Comparison of ENCODE assay signal across 13 cellular contexts in genomic region chr1:18535391-18536210, GRCh38. TPM values are rescaled to one million over a fixed set of nuclear protein-coding genes. Genes with fewer than 3 reads are reported as not detected.
DNase-seq lines count a peak whose midpoint lies in the region; ATAC-seq, FAIRE-seq and TF ChIP-seq lines count a peak whose summit lies in the region.
"Had no signal": no experiment of that assay in that cellular context is flagged by ENCODE, and none has a peak within 500 bp of the region (broad histone marks: within the 10 kb centered on the region; RNA-seq: fewer than 3 reads in every experiment).

No MANE protein-coding gene starts in this region.

- no peak overlapping the region for H2AFZ ChIP-seq in osteoblast (ENCODE audit: low read length)

- intact Hi-C loops in sciatic nerve (cut with DNase I) = no loop called here

- no peaks in the 10 kb centered on the region for H3K27me3 ChIP-seq in osteoblast (ENCODE audit: insufficient read depth, low read length)

- no peaks in the 10 kb centered on the region for H3K36me3 ChIP-seq in osteoblast (ENCODE audit: insufficient read depth, low read length)

- no peaks in the 10 kb centered on the region for H3K4me1 ChIP-seq in osteoblast (ENCODE audit: insufficient read depth, low read length)
- H3K4me1 ChIP-seq: psoas muscle had no signal

- H3K4me2 ChIP-seq in osteoblast (ENCODE audit: insufficient read depth, low read length) = no peak overlapping the region

- no peak for TF ChIP-seq CTCF in osteoblast (IDR thresholded peaks at IDR 0.05; ENCODE audit: extremely low read depth, low read depth, low read length)

- no peaks in the 10 kb centered on the region for H3K9me3 ChIP-seq in osteoblast (ENCODE audit: low read depth, low read length)
- H3K9me3 ChIP-seq: psoas muscle had no signal

- FAIRE-seq in colon (lab: Jason Lieb, UNC) = peak; percentile 28
- FAIRE-seq: endothelial cell of umbilical vein, urothelium cell line had no signal

- H3K27ac ChIP-seq in osteoblast (ENCODE audit: low read depth, low read length) = no peak overlapping the region
- H3K27ac ChIP-seq: psoas muscle had no signal

- H3K79me2 ChIP-seq in osteoblast (ENCODE audit: insufficient read depth, low read length) = no peaks in the 10 kb centered on the region

- no peaks in the 10 kb centered on the region for H4K20me1 ChIP-seq in osteoblast (ENCODE audit: insufficient read depth, low read length)

- DNase-seq in HT-29 (ENCODE audit: low spot score) (peak; percentile 75), NCI-H2171 (lab: John Stamatoyannopoulos, UW) (peak; percentile 55), sciatic nerve (ENCODE audit: low spot score) (peak; percentile 18), osteoblast (ENCODE audit: insufficient read length, low spot score, missing footprints) (no peak), EL (no peak)
- DNase-seq: activated T-cell treated with anti-CD3 and anti-CD28 coated beads for 4 hours, NCI-H1694 treated with DMSO at 0.1 percent for 48 hours, psoas muscle had no signal

- no peak overlapping the region for H3K4me3 ChIP-seq in osteoblast (ENCODE audit: insufficient read depth, low read length)
- H3K4me3 ChIP-seq: psoas muscle had no signal

- ATAC-seq in sciatic nerve (no peak), GM18517 (IDR thresholded peaks at IDR 0.05; ENCODE audit: unreplicated experiment) (no peak)
- ATAC-seq: Panc1, psoas muscle had no signal

RNA-seq across cellular contexts. Expression of gene KLHDC7A, which starts 54.9 kb away (rescaled TPM):
- total RNA-seq in HT-29 (2014; rRNA removed; shearing (Covaris generic)) = 12.5 and 13.5 TPM in 2 replicates
- total RNA-seq in sciatic nerve = not detected
- not detected in 2 replicates for total RNA-seq in osteoblast
- total RNA-seq: endothelial cell of umbilical vein, psoas muscle had no signal

Comparison
In these comparisons a context has a peak if more than half of its experiments do, and no peak if none do; other contexts are left out.
1. DNase-seq: peak in HT-29 (single experiment), NCI-H2171 (single experiment) and sciatic nerve (single experiment); none in osteoblast (single experiment) and EL (single experiment).
2. RNA of gene KLHDC7A, which starts 54.9 kb away (total RNA-seq): 12.5 to 13.5 TPM in HT-29; not detected in sciatic nerve (single experiment) and not detected in osteoblast; every median in the first group is over 10 times any median in the second.